8 cellular contexts compared by ENCODE assay signal in the genomic region with DNA sequence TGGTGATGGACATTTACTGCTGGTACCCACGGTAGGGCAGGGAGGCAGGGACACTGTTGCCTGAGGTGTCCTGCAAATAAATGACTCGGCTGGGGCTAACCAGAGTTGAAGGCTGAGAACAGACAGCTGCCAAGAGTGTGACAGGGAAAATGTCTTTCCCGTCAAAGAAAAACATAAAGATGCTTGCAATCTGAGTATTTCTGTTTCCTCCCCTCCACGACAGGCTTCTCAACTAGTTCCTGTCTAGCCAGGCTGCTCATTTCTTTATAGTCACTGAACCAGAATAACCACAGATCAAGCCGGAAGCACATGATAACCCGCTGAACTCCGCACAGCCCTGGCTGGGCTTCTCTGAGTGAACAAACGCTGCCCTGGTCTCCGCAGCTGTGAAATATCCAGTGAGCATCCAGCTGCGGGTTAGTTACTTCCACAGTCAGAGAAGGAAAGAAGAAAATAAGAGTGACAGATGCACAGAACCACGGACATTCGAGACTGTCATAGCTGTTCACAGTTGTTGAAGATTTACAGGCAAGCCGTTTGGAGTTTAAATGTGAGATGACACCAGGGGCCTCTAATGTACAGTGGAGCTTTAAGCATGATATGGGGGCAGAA.
DNase-seq lines count a peak whose midpoint lies in the region; ATAC-seq and TF ChIP-seq lines count a peak whose summit lies in the region.

No MANE protein-coding gene starts in this region.

- no peaks in the 10 kb centered on the region for H3K27me3 Mint-ChIP-seq in activated naive CD8-positive, alpha-beta T cell treated with anti-CD3 and anti-CD28 coated beads, Interleukin-2, amount 10 ng/mL, durations not matched to agents 7 days and 5 days

- H3K9me3 Mint-ChIP-seq in activated naive CD8-positive, alpha-beta T cell treated with anti-CD3 and anti-CD28 coated beads, Interleukin-2, amount 10 ng/mL, durations not matched to agents 7 days and 5 days, result peaks cover 7% of the 10 kb centered on the region

- H3K4me1 ChIP-seq in thoracic aorta (ENCODE audit: control insufficient read depth in 1 of 2, low read depth in 2 of 2), result no peaks in the 10 kb centered on the region

- peak overlapping the region; percentile 16 for H3K4me3 ChIP-seq in thoracic aorta

- peaks cover 9% of the 10 kb centered on the region for H3K9me3 ChIP-seq in thoracic aorta

- POLR2A ChIA-PET in activated naive CD8-positive, alpha-beta T cell treated with anti-CD3 and anti-CD28 coated beads, Interleukin-2, amount 10 ng/mL, durations not matched to agents 7 days and 5 days (lab: Charles Lee), result no interaction called here

- no peaks in the 10 kb centered on the region for H3K36me3 ChIP-seq in thoracic aorta

- no peak for TF ChIP-seq CTCF in thoracic aorta (IDR thresholded peaks at IDR 0.05)

- H3K4me3 Mint-ChIP-seq in activated naive CD8-positive, alpha-beta T cell treated with anti-CD3 and anti-CD28 coated beads, Interleukin-2, amount 10 ng/mL, durations not matched to agents 7 days and 5 days, result peak overlapping the region; percentile 63

- DNase-seq in activated CD8-positive, alpha-beta memory T cell treated with anti-CD3 and anti-CD28 coated beads for 24 hours, result peak; percentile 72
- DNase-seq in activated CD8-positive, alpha-beta memory T cell treated with anti-CD3 and anti-CD28 coated beads, Interleukin-2, amount 50 U/mL, for 4 hours, result no peak
- DNase-seq in OCI-M1 (lab: John Stamatoyannopoulos, UW) (peak; percentile 87), left lobe of liver (ENCODE audit: low spot score) (no peak), thoracic aorta (ENCODE audit: low spot score) (no peak), T1000 (lab: John Stamatoyannopoulos, UW) (no peak)
- DNase-seq in activated naive CD8-positive, alpha-beta T cell treated with anti-CD3 and anti-CD28 coated beads, Interleukin-2, amount 10 ng/mL, durations not matched to agents 7 days and 5 days, result peak; percentile 51

- H3K27ac Mint-ChIP-seq in activated naive CD8-positive, alpha-beta T cell treated with anti-CD3 and anti-CD28 coated beads, Interleukin-2, amount 10 ng/mL, durations not matched to agents 7 days and 5 days, result peak overlapping the region; percentile 68

- no peak overlapping the region for H3K27ac ChIP-seq in thoracic aorta

- peaks cover 9% of the 10 kb centered on the region for H3K36me3 Mint-ChIP-seq in activated naive CD8-positive, alpha-beta T cell treated with anti-CD3 and anti-CD28 coated beads, Interleukin-2, amount 10 ng/mL, durations not matched to agents 7 days and 5 days

- ATAC-seq in HG02943 (IDR thresholded peaks at IDR 0.05; ENCODE audit: low read depth, unreplicated experiment), result peak; percentile 73
- ATAC-seq in activated naive CD8-positive, alpha-beta T cell treated with anti-CD3 and anti-CD28 coated beads, Interleukin-2, amount 10 ng/mL, durations not matched to agents 7 days and 5 days (ENCODE audit: low read depth), result peak; percentile 93
- peak; percentile 58 for ATAC-seq in left lobe of liver
- no peak for ATAC-seq in thoracic aorta (ENCODE audit: insufficient number of reproducible peaks, low FRiP score, low read depth)

- H3K4me1 Mint-ChIP-seq in activated naive CD8-positive, alpha-beta T cell treated with anti-CD3 and anti-CD28 coated beads, Interleukin-2, amount 10 ng/mL, durations not matched to agents 7 days and 5 days, result peaks cover 26% of the 10 kb centered on the region

- H3K27me3 ChIP-seq in thoracic aorta (replicated peaks; ENCODE audit: insufficient read depth), result no peaks in the 10 kb centered on the region

Comparison
In these comparisons a context has a peak if more than half of its experiments do, and no peak if none do; other contexts are left out.
1. DNase-seq: peak in activated CD8-positive, alpha-beta memory T cell treated with anti-CD3 and anti-CD28 coated beads for 24 hours (single experiment), OCI-M1 (single experiment) and activated naive CD8-positive, alpha-beta T cell treated with anti-CD3 and anti-CD28 coated beads, Interleukin-2, amount 10 ng/mL, durations not matched to agents 7 days and 5 days (single experiment); none in activated CD8-positive, alpha-beta memory T cell treated with anti-CD3 and anti-CD28 coated beads, Interleukin-2, amount 50 U/mL, for 4 hours (single experiment), left lobe of liver (single experiment), thoracic aorta (single experiment) and T1000 (single experiment).